ENCODE assay signal across 9 cellular contexts in genomic region chr1:35290452-35290851, GRCh38.
"Had no signal": no experiment of that assay in that cellular context is flagged by ENCODE, and none has a peak within 500 bp of the region (broad histone marks: within the 10 kb centered on the region; RNA-seq: fewer than 3 reads in every experiment).

No MANE protein-coding gene starts in this region.

- DNase-seq: H9, HCEC 1CT, HFFc6, IMR-90, KBM-7 had no signal

- H3K9me3 Mint-ChIP-seq: GM23338, H9, HFFc6 had no signal

- FAIRE-seq: H1, H54 had no signal

- H3K4me2 ChIP-seq: GM23338 had no signal

- H2AFZ ChIP-seq: GM23338 had no signal

- H3K4me1 Mint-ChIP-seq: GM23338, H9 had no signal

- H3K4me3 Mint-ChIP-seq: GM23338, H9, HFFc6 had no signal

- H3K27ac ChIP-seq: HL-60 had no signal

- H3K4me3 ChIP-seq: GM23338 had no signal

- ATAC-seq: GM23338 had no signal

- H3K27ac Mint-ChIP-seq: GM23338, H9, HFFc6 had no signal
